ENCODE assay signal across 30 cellular contexts in genomic region chr2:160142472-160142871, GRCh38. TPM values are rescaled to one million over a fixed set of nuclear protein-coding genes. Genes with fewer than 3 reads are reported as not detected.
DNase-seq lines count a peak whose midpoint lies in the region; ATAC-seq and TF ChIP-seq lines count a peak whose summit lies in the region.
"Had no signal": no experiment of that assay in that cellular context is flagged by ENCODE, and none has a peak within 500 bp of the region (broad histone marks: within the 10 kb centered on the region; RNA-seq: fewer than 3 reads in every experiment).

No MANE protein-coding gene starts in this region.

- H3K9me3 ChIP-seq in CD8-positive, alpha-beta T cell (ENCODE audit: low read length): no peaks in the 10 kb centered on the region
- H3K9me3 ChIP-seq: prostate gland, vagina had no signal

- DNase-seq in ELR (ENCODE audit: low read depth): peak; percentile 41
- peak; percentile 15 for DNase-seq in astrocyte of the hippocampus (ENCODE audit: low read depth, low spot score)
- DNase-seq in foreskin keratinocyte: peak; percentile 26 to 78
- DNase-seq in renal cortical epithelial cell (ENCODE audit: low read depth): peak; percentile 65
- DNase-seq in CD8-positive, alpha-beta T cell: no peak
- DNase-seq in epidermal melanocyte (ENCODE audit: insufficient read length, low spot score): no peak
- no peak for DNase-seq in NCI-H1105 treated with DMSO at 0.1 percent for 48 hours (lab: John Stamatoyannopoulos, UW)
- DNase-seq: activated CD8-positive, alpha-beta T cell treated with anti-CD3 and anti-CD28 coated beads, Interleukin-2, amount 10 ng/mL, durations not matched to agents 7 days and 5 days; anterior cingulate cortex; CD4-positive, alpha-beta memory T cell; DMS 273 treated with DMSO at 0.1 percent for 48 hours; H9; head of caudate nucleus; NCI-H1417 treated with DMSO at 0.1 percent for 48 hours; NCI-H2107; NCI-H446 treated with DMSO at 0.1 percent for 48 hours; stimulated activated CD4-positive, alpha-beta T cell treated with anti-CD3 and anti-CD28 coated beads, Interleukin-4, amount 100 ng/mL, for 4 hours; substantia nigra; T-helper 17 cell had no signal

- ATAC-seq in foreskin keratinocyte (peak; percentile 80), GM18907 (IDR thresholded peaks at IDR 0.05; ENCODE audit: unreplicated experiment) (no peak)
- ATAC-seq in CD8-positive, alpha-beta T cell: no peak
- ATAC-seq: activated CD8-positive, alpha-beta T cell treated with anti-CD3 and anti-CD28 coated beads, Interleukin-2, amount 10 ng/mL, durations not matched to agents 7 days and 5 days; K562; SK-N-SH treated with all-trans-retinoic acid at 6 μM for 48 hours; stimulated activated memory B cell treated with anti-CD40 and anti-IgM and Interleukin-4, amounts not matched to agents 10 μg/mL and 1 μg/mL and 100 μg/mL, for 72 hours; T-helper 17 cell had no signal

- POLR2A ChIA-PET in CD8-positive, alpha-beta T cell (lab: Charles Lee): interaction anchor here (0.6 kb wide), 1 partner anchor 153 kb away, joined by 3 read pairs; no protein-coding TSS in a partner anchor

- peaks cover 3% of the 10 kb centered on the region for H3K27me3 Mint-ChIP-seq in CD8-positive, alpha-beta T cell (ENCODE audit: low read depth)

- H3K9me3 Mint-ChIP-seq in CD8-positive, alpha-beta T cell: no peaks in the 10 kb centered on the region
- H3K9me3 Mint-ChIP-seq: CD4-positive, alpha-beta memory T cell; H9; stimulated activated memory B cell treated with anti-CD40 and anti-IgM and Interleukin-4, amounts not matched to agents 10 μg/mL and 1 μg/mL and 100 μg/mL, for 72 hours had no signal

- H3K36me3 ChIP-seq in CD8-positive, alpha-beta T cell (ENCODE audit: insufficient read depth, low read length): no peaks in the 10 kb centered on the region
- H3K36me3 ChIP-seq: prostate gland, vagina had no signal

- H3K4me3 Mint-ChIP-seq in CD8-positive, alpha-beta T cell: no peak overlapping the region
- H3K4me3 Mint-ChIP-seq: activated CD8-positive, alpha-beta T cell treated with anti-CD3 and anti-CD28 coated beads, Interleukin-2, amount 10 ng/mL, durations not matched to agents 7 days and 5 days; activated naive CD8-positive, alpha-beta T cell; CD4-positive, alpha-beta memory T cell; H9; stimulated activated memory B cell treated with anti-CD40 and anti-IgM and Interleukin-4, amounts not matched to agents 10 μg/mL and 1 μg/mL and 100 μg/mL, for 72 hours; T-helper 17 cell had no signal

- intact Hi-C loops in CD8-positive, alpha-beta T cell (cut with DNase I, micrococcal nuclease): no loop called here

- no peak overlapping the region for H3K27ac Mint-ChIP-seq in CD8-positive, alpha-beta T cell
- H3K27ac Mint-ChIP-seq: activated CD8-positive, alpha-beta T cell treated with anti-CD3 and anti-CD28 coated beads, Interleukin-2, amount 10 ng/mL, durations not matched to agents 7 days and 5 days; activated naive CD8-positive, alpha-beta T cell; H9; stimulated activated memory B cell treated with anti-CD40 and anti-IgM and Interleukin-4, amounts not matched to agents 10 μg/mL and 1 μg/mL and 100 μg/mL, for 72 hours; T-helper 17 cell had no signal

- H3K27ac ChIP-seq in foreskin keratinocyte: peak overlapping the region; percentile 16
- H3K27ac ChIP-seq in CD8-positive, alpha-beta T cell (ENCODE audit: low read depth, low read length): no peak overlapping the region
- H3K27ac ChIP-seq: prostate gland, vagina had no signal

- H3K4me1 Mint-ChIP-seq in CD8-positive, alpha-beta T cell (ENCODE audit: low read depth): no peaks in the 10 kb centered on the region
- H3K4me1 Mint-ChIP-seq: CD4-positive, alpha-beta memory T cell; stimulated activated memory B cell treated with anti-CD40 and anti-IgM and Interleukin-4, amounts not matched to agents 10 μg/mL and 1 μg/mL and 100 μg/mL, for 72 hours; T-helper 17 cell had no signal

- H3K36me3 Mint-ChIP-seq in CD8-positive, alpha-beta T cell: no peaks in the 10 kb centered on the region
- H3K36me3 Mint-ChIP-seq: activated naive CD8-positive, alpha-beta T cell; CD4-positive, alpha-beta memory T cell; stimulated activated memory B cell treated with anti-CD40 and anti-IgM and Interleukin-4, amounts not matched to agents 10 μg/mL and 1 μg/mL and 100 μg/mL, for 72 hours had no signal

- peaks cover 9% of the 10 kb centered on the region for H3K4me1 ChIP-seq in foreskin keratinocyte
- H3K4me1 ChIP-seq in CD8-positive, alpha-beta T cell (ENCODE audit: insufficient read depth, low read length): no peaks in the 10 kb centered on the region
- H3K4me1 ChIP-seq: prostate gland had no signal

- CTCF ChIA-PET in CD8-positive, alpha-beta T cell (lab: Charles Lee): interaction anchor here (0.6 kb wide), 1 partner anchor 69 kb away, joined by 3 read pairs; no protein-coding TSS in a partner anchor

- no peaks in the 10 kb centered on the region for H3K27me3 ChIP-seq in foreskin keratinocyte
- H3K27me3 ChIP-seq in CD8-positive, alpha-beta T cell (ENCODE audit: insufficient read depth, low read length): no peaks in the 10 kb centered on the region
- H3K27me3 ChIP-seq: vagina had no signal

- H3K4me3 ChIP-seq in CD8-positive, alpha-beta T cell (ENCODE audit: low read depth, low read length): no peak overlapping the region
- H3K4me3 ChIP-seq: K562, prostate gland, vagina had no signal

- TF ChIP-seq CTCF in foreskin keratinocyte (conservative IDR thresholded peaks at IDR 0.05): peak; percentile 28
- no peak for TF ChIP-seq CTCF in CD8-positive, alpha-beta T cell (IDR thresholded peaks at IDR 0.05)

RNA-seq across cellular contexts. Expression of gene ITGB6, which starts 57.6 kb away (rescaled TPM):
- total RNA-seq in foreskin keratinocyte (41.2 and 113 TPM in 2 replicates), renal cortical epithelial cell (259 and 383 TPM in 2 replicates)
- polyA plus RNA-seq in foreskin keratinocyte: 13.9 and 31.2 TPM in 2 replicates
- total RNA-seq in CD8-positive, alpha-beta T cell: not detected
- total RNA-seq: A673; activated CD8-positive, alpha-beta T cell treated with anti-CD3 and anti-CD28 coated beads, Interleukin-2, amount 10 ng/mL, durations not matched to agents 7 days and 5 days; CD4-positive, alpha-beta memory T cell; dermis microvascular lymphatic vessel endothelial cell; endothelial cell of umbilical vein; G401; H9; T-helper 17 cell had no signal
- polyA plus RNA-seq: CD4-positive, alpha-beta memory T cell; K562 had no signal

Comparison
In these comparisons a context has a peak if more than half of its experiments do, and no peak if none do; other contexts are left out.
1. DNase-seq: peak in ELR (single experiment), astrocyte of the hippocampus (single experiment), foreskin keratinocyte (2 of 2) and renal cortical epithelial cell (single experiment); none in CD8-positive, alpha-beta T cell (0 of 7), epidermal melanocyte (single experiment) and NCI-H1105 treated with DMSO at 0.1 percent for 48 hours (single experiment).
2. RNA of gene ITGB6, which starts 57.6 kb away (total RNA-seq): 259 to 383 TPM in renal cortical epithelial cell and 41.2 to 113 TPM in foreskin keratinocyte; not detected in CD8-positive, alpha-beta T cell; every median in the first group is over 10 times any median in the second.